ENCODE assay signal across 28 cellular contexts in genomic region chr16:83785455-83785854, GRCh38.
"Had no signal": no experiment of that assay in that cellular context is flagged by ENCODE, and none has a peak within 500 bp of the region (broad histone marks: within the 10 kb centered on the region; RNA-seq: fewer than 3 reads in every experiment).

No MANE protein-coding gene starts in this region.

- H3K9me3 ChIP-seq: colonic mucosa, esophagus muscularis mucosa, gastroesophageal sphincter, heart left ventricle, lower lobe of right lung, ovary, psoas muscle, sigmoid colon, stomach, thyroid gland had no signal

- DNase-seq: colonic mucosa; effector CD8-positive, alpha-beta T cell; endodermal cell; foreskin keratinocyte; heart left ventricle; islet precursor cell; kidney glomerular epithelial cell; left ventricle myocardium superior; lower lobe of right lung; natural killer cell; occipital lobe; ovary; posterior cingulate gyrus; psoas muscle; retina; sigmoid colon; stimulated activated CD4-positive, alpha-beta T cell treated with anti-CD3 and anti-CD28 coated beads, Interleukin-2, amount 100 ng/mL, for 24 hours; stimulated activated CD4-positive, alpha-beta T cell treated with anti-CD3 and anti-CD28 coated beads, Interleukin-4, amount 100 ng/mL, for 24 hours; stimulated activated naive CD4-positive, alpha-beta T cell treated with Interleukin-2 at 50 U/mL for 16 hours; stomach; thyroid gland; trophoblast cell had no signal

- H3K36me3 Mint-ChIP-seq: natural killer cell; stimulated activated effector memory CD8-positive, alpha-beta T cell treated with anti-CD3 and anti-CD28 coated beads, Interleukin-12 subunit alpha, Interleukin-12 subunit beta, amount 100 ng/mL, for 72 hours had no signal

- H3K79me2 ChIP-seq: hepatocyte had no signal

- H3K4me1 Mint-ChIP-seq: natural killer cell; stimulated activated effector memory CD8-positive, alpha-beta T cell treated with anti-CD3 and anti-CD28 coated beads, Interleukin-12 subunit alpha, Interleukin-12 subunit beta, amount 100 ng/mL, for 72 hours had no signal

- H3K4me3 Mint-ChIP-seq: dendritic cell treated with granulocyte-macrophage colony-stimulating factor and Interleukin-4, amounts not matched to agents 40 ng/mL and 50 ng/mL, for 4 days; endodermal cell; natural killer cell; stimulated activated effector memory CD8-positive, alpha-beta T cell treated with anti-CD3 and anti-CD28 coated beads, Interleukin-12 subunit alpha, Interleukin-12 subunit beta, amount 100 ng/mL, for 72 hours had no signal

- H2AFZ ChIP-seq: hepatocyte had no signal

- ATAC-seq: foreskin keratinocyte; gastroesophageal sphincter; heart left ventricle; left ventricle myocardium superior; lower lobe of right lung; natural killer cell; psoas muscle; stimulated activated effector memory CD8-positive, alpha-beta T cell treated with anti-CD3 and anti-CD28 coated beads, Interleukin-12 subunit alpha, Interleukin-12 subunit beta, amount 100 ng/mL, for 72 hours had no signal

- H3K4me1 ChIP-seq: colonic mucosa, foreskin keratinocyte, gastroesophageal sphincter, psoas muscle, sigmoid colon had no signal

- H3K36me3 ChIP-seq: colonic mucosa, gastroesophageal sphincter, lower lobe of right lung, ovary, sigmoid colon, stomach, thyroid gland had no signal

- H3K27ac ChIP-seq: colonic mucosa, epithelial cell of prostate, esophagus muscularis mucosa, foreskin keratinocyte, gastroesophageal sphincter, heart left ventricle, hepatocyte, lower lobe of right lung, ovary, psoas muscle, sigmoid colon, stomach, thyroid gland had no signal

- H3K27me3 ChIP-seq: colonic mucosa, esophagus muscularis mucosa, foreskin keratinocyte, gastroesophageal sphincter, heart left ventricle, hepatocyte, ovary, sigmoid colon, stomach, thyroid gland had no signal

- H3K27ac Mint-ChIP-seq: dendritic cell treated with granulocyte-macrophage colony-stimulating factor and Interleukin-4, amounts not matched to agents 40 ng/mL and 50 ng/mL, for 4 days; endodermal cell; natural killer cell; stimulated activated effector memory CD8-positive, alpha-beta T cell treated with anti-CD3 and anti-CD28 coated beads, Interleukin-12 subunit alpha, Interleukin-12 subunit beta, amount 100 ng/mL, for 72 hours had no signal

- H3K9me3 Mint-ChIP-seq: dendritic cell treated with granulocyte-macrophage colony-stimulating factor and Interleukin-4, amounts not matched to agents 40 ng/mL and 50 ng/mL, for 4 days; endodermal cell; natural killer cell; stimulated activated effector memory CD8-positive, alpha-beta T cell treated with anti-CD3 and anti-CD28 coated beads, Interleukin-12 subunit alpha, Interleukin-12 subunit beta, amount 100 ng/mL, for 72 hours had no signal

- H3K4me3 ChIP-seq: colonic mucosa, esophagus muscularis mucosa, gastroesophageal sphincter, heart left ventricle, hepatocyte, lower lobe of right lung, ovary, psoas muscle, sigmoid colon, stomach, thyroid gland had no signal

- H3K4me2 ChIP-seq: hepatocyte had no signal
